ENCODE assay signal across 10 cellular contexts in the genomic region with DNA sequence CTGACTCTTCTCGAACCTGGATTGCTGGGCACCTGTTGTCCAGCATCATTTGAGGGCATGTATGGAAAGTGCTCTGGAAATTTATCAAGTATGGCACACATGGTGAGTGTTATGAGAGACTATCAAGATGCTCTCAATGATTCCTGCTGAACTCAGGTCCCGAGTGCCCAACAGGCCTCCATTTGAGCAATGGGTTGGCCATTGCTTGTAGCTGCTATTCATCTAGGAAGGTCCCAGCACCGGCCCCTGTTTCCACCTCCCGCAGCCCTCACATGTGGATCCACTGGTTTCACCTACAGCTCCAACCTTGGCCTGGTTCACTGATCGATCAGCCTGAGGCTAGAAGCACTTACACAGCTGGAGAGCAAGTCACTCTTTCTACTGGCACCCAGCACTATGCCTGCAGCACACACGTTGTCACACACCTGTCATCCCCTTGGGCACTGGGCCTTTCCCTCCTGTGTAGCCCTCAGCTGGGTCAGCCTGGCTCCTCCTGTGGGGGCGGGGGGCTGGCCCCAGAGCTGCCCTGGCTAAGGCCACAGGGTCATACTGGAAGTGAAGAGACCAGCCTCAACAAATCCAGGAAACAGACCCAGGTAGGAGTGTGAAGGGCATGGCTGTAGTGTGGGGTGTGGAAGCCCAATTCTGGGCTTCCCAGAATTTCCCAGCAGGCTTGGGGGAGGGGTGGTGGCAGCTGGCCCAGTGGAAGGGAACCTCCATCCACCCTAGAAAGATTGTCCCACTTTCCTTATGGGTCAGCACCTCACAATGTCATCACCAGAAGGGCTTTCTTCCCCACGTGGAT. TPM values are rescaled to one million over a fixed set of nuclear protein-coding genes. Genes with fewer than 3 reads are reported as not detected.
A peak's percentile ranks its signal among the peaks of the same experiment; 100 is the strongest.
DNase-seq lines count a peak whose midpoint lies in the region; ATAC-seq and TF ChIP-seq lines count a peak whose summit lies in the region.
"Had no signal": no experiment of that assay in that cellular context is flagged by ENCODE, and none has a peak within 500 bp of the region (broad histone marks: within the 10 kb centered on the region; RNA-seq: fewer than 3 reads in every experiment).

No MANE protein-coding gene starts in this region.

- H3K27ac ChIP-seq in GM23248 (peak overlapping the region; percentile 78), gastrocnemius medialis (peak overlapping the region; percentile 56 to 77 (median 70))

- H3K4me1 Mint-ChIP-seq in activated naive CD8-positive, alpha-beta T cell (ENCODE audit: low read depth): peaks cover 24% of the 10 kb centered on the region

- H3K27ac Mint-ChIP-seq in activated naive CD8-positive, alpha-beta T cell: peak overlapping the region; percentile 2

- in situ Hi-C loops in GM23248 (cut with MboI): no loop called here
- in situ Hi-C loops in gastrocnemius medialis (cut with MboI; ENCODE audit: low sequenced_read_pairs in 4 of 4): no loop called here

- no peaks in the 10 kb centered on the region for H3K9me3 Mint-ChIP-seq in activated naive CD8-positive, alpha-beta T cell (ENCODE audit: low read depth)

- TF ChIP-seq POLR2A in gastrocnemius medialis (IDR thresholded peaks at IDR 0.05): no peak

- no peak overlapping the region for H3K4me3 ChIP-seq in GM23248
- no peak overlapping the region for H3K4me3 ChIP-seq in gastrocnemius medialis

- H3K36me3 Mint-ChIP-seq in activated naive CD8-positive, alpha-beta T cell: no peaks in the 10 kb centered on the region

- H3F3A ChIP-seq in GM23248 (ENCODE audit: insufficient read depth): peaks cover 53% of the 10 kb centered on the region

- H3K4me3 Mint-ChIP-seq in activated naive CD8-positive, alpha-beta T cell: no peak overlapping the region

- H3K9me2 ChIP-seq in GM23248 (ENCODE audit: insufficient read depth): no peaks in the 10 kb centered on the region

- no peaks in the 10 kb centered on the region for H4K20me1 ChIP-seq in GM23248 (ENCODE audit: insufficient read depth)

- DNase-seq in GM23248 (no peak), islet precursor cell (peak; percentile 73), gastrocnemius medialis (no peak), dermis blood vessel endothelial cell (no peak), NCI-H1105 treated with DMSO at 0.1 percent for 48 hours (lab: John Stamatoyannopoulos, UW) (no peak), NAMALWA (ENCODE audit: low spot score) (no peak)
- no peak for DNase-seq in activated effector memory CD4-positive, alpha-beta T cell treated with anti-CD3 and anti-CD28 coated beads, Interleukin-2, amount 50 U/mL, for 16 hours
- DNase-seq: activated T-cell treated with anti-CD3 and anti-CD28 coated beads, Interleukin-2, amount 50 U/mL, for 1 hour; DMS 273 treated with DMSO at 0.1 percent for 48 hours had no signal

- no peak overlapping the region for H2AFZ ChIP-seq in GM23248

- H3K9me3 ChIP-seq in GM23248 (ENCODE audit: low read depth) (no peaks in the 10 kb centered on the region), gastrocnemius medialis (no peaks in the 10 kb centered on the region)

- H3K4me1 ChIP-seq in GM23248 (ENCODE audit: insufficient read depth) (peaks cover 46% of the 10 kb centered on the region), gastrocnemius medialis (peaks cover 29 to 31% of the 10 kb centered on the region in 2 donors)

- peak overlapping the region; percentile 75 for H3K4me2 ChIP-seq in GM23248 (ENCODE audit: unreplicated experiment)

- TF ChIP-seq CTCF in gastrocnemius medialis (IDR thresholded peaks at IDR 0.05 in 4 of 5, conservative IDR thresholded peaks at IDR 0.05 in 1 of 5): no peak

- ATAC-seq in gastrocnemius medialis: peak in 1 of 2 donors; percentile 15

- H3K36me3 ChIP-seq in GM23248 (ENCODE audit: low read depth) (no peaks in the 10 kb centered on the region), gastrocnemius medialis (no peaks in the 10 kb centered on the region)

- H3K27me3 Mint-ChIP-seq in activated naive CD8-positive, alpha-beta T cell: no peaks in the 10 kb centered on the region

- intact Hi-C loops in gastrocnemius medialis (cut with DNase I; ENCODE audit: low total_unique reads): loop anchor here (5.0 kb wide), 1 partner anchor 229 kb away; a partner anchor contains a TSS

- H3K27me3 ChIP-seq in GM23248 (replicated peaks; ENCODE audit: insufficient read depth) (no peaks in the 10 kb centered on the region), gastrocnemius medialis (no peaks in the 10 kb centered on the region)

- 78 to 82% methylated on average over 8 of the region's 8 CpGs for WGBS in GM23248 (ENCODE audit: low coverage in 1 of 2, low lambda C conversion rate in 2 of 2, missing lambda C conversion rate in 2 of 2), 2 experiments

- H3K79me2 ChIP-seq in GM23248 (ENCODE audit: insufficient read depth): no peaks in the 10 kb centered on the region

- H3K9ac ChIP-seq in GM23248: peak overlapping the region; percentile 52

RNA-seq across cellular contexts. Expression of a gene that starts 41.7 kb away (rescaled TPM):
- 34.0 and 50.1 TPM in 2 replicates for total RNA-seq in GM23248 (2014; rRNA removed; shearing (Covaris generic))
- polyA plus RNA-seq in GM23248 (2016; fragmentation: Nextera tagmentation; extraction: Ambion mirVana): 30.8 and 30.9 TPM in 2 replicates
- total RNA-seq in gastrocnemius medialis: 10 to 100 TPM; 15.9 to 61.7 (median 26.3) TPM
- 16.5 and 29.9 TPM in 2 replicates for total RNA-seq in dermis blood vessel endothelial cell
